Comparison of ENCODE assay signal across 5 cellular contexts in the genomic region with DNA sequence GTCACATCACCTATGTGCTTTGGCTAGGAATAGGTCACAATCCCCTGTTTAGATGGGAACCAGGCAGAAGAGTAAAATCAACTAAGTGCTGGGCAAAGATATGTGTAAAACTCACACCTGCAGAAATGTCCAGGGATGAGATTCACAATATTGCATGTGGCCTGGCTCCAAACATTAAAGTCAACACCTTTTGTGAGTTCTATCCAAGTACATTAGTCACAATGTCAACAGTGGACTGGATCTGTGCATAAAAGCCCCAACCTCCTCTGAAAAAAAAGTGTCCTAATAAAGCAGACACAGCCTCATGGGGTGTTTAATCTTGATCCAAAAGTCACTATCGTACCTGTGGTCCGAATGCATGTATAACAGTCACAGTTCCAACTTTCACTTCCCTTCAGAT.
"Had no signal": no experiment of that assay in that cellular context is flagged by ENCODE, and none has a peak within 500 bp of the region (broad histone marks: within the 10 kb centered on the region; RNA-seq: fewer than 3 reads in every experiment).

No MANE protein-coding gene starts in this region.

- H3K4me3 ChIP-seq: GM23338, K562 had no signal

- DNase-seq: H9, HCEC 1CT, IMR-90 had no signal
